ENCODE assay signal across 24 cellular contexts in the genomic region with DNA sequence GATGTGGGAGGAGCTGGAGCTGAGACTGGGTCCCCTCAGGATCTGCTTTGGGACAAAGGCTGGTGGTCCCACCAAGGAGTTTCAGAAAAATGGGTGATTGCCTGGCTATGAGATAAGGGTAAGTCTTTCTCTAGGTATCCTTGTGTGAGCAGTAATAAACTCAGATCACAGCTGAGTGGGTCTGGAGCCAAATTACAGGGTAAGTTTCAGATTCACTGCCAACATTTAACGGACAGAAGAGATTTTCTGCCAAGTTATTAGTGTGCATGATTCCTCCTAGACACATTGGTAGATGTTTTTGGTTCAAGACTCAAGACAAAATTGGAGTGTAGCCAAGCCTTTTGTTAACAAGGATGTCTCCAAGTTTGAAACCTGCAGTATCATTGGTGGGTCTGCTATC. TPM values are rescaled to one million over a fixed set of nuclear protein-coding genes. Genes with fewer than 3 reads are reported as not detected.
A peak's percentile ranks its signal among the peaks of the same experiment; 100 is the strongest.
DNase-seq lines count a peak whose midpoint lies in the region; ATAC-seq, FAIRE-seq and TF ChIP-seq lines count a peak whose summit lies in the region.
"Had no signal": no experiment of that assay in that cellular context is flagged by ENCODE, and none has a peak within 500 bp of the region (broad histone marks: within the 10 kb centered on the region; RNA-seq: fewer than 3 reads in every experiment).

No MANE protein-coding gene starts in this region.

- no peak overlapping the region for H2AFZ ChIP-seq in OCI-LY3 (ENCODE audit: low read depth, low read length)

- peak overlapping the region; percentile 49 for H3K4me2 ChIP-seq in OCI-LY3 (ENCODE audit: low read length)
- H3K4me2 ChIP-seq: GM23338, KMS-11 had no signal

- peaks cover 31% of the 10 kb centered on the region for H3K4me1 ChIP-seq in OCI-LY3 (ENCODE audit: low read length)
- H3K4me1 ChIP-seq: Caco-2 had no signal

- H3K79me2 ChIP-seq in OCI-LY3 (ENCODE audit: low read length): no peaks in the 10 kb centered on the region

- no peaks in the 10 kb centered on the region for H4K20me1 ChIP-seq in OCI-LY3 (ENCODE audit: insufficient read depth, low read length)

- H3K9me3 ChIP-seq in OCI-LY3 (ENCODE audit: insufficient read depth, low read length): peaks cover 23% of the 10 kb centered on the region
- H3K9me3 ChIP-seq: Caco-2 had no signal

- H3K27me3 ChIP-seq in OCI-LY3 (ENCODE audit: low read depth, low read length): no peaks in the 10 kb centered on the region

- H3K27ac ChIP-seq in OCI-LY3 (ENCODE audit: low read length): peak overlapping the region; percentile 57; the same call in 1 of the 2 replicates
- H3K27ac ChIP-seq: C4-2B, HL-60, KMS-11 had no signal

- H3K36me3 Mint-ChIP-seq in stimulated activated naive B cell treated with anti-CD40 and anti-IgM and Interleukin-4, amounts not matched to agents 10 μg/mL and 1 μg/mL and 100 μg/mL, for 72 hours: peaks cover 17 to 22% of the 10 kb centered on the region in 2 donors
- H3K36me3 Mint-ChIP-seq in activated naive CD4-positive, alpha-beta T cell treated with anti-CD3 and anti-CD28 coated beads, Interleukin-2, amount 50 U/mL, for 72 hours: peaks cover 0 to 10% of the 10 kb centered on the region in 2 donors

- no peak overlapping the region for H3K4me3 ChIP-seq in OCI-LY3 (ENCODE audit: low read length)
- H3K4me3 ChIP-seq: GM12878, GM23338 had no signal

- no peak for TF ChIP-seq POLR2A in GM12891 (IDR thresholded peaks at IDR 0.05; ENCODE audit: low read depth, low read length)

- H3K9me3 Mint-ChIP-seq in stimulated activated naive B cell treated with anti-CD40 and anti-IgM and Interleukin-4, amounts not matched to agents 10 μg/mL and 1 μg/mL and 100 μg/mL, for 72 hours: peaks cover 8 to 9% of the 10 kb centered on the region in 2 donors
- H3K9me3 Mint-ChIP-seq in activated naive CD4-positive, alpha-beta T cell treated with anti-CD3 and anti-CD28 coated beads, Interleukin-2, amount 50 U/mL, for 72 hours: peaks cover 6 to 14% of the 10 kb centered on the region in 2 donors

- peaks cover 31 to 51% of the 10 kb centered on the region in 2 donors for H3K4me1 Mint-ChIP-seq in stimulated activated naive B cell treated with anti-CD40 and anti-IgM and Interleukin-4, amounts not matched to agents 10 μg/mL and 1 μg/mL and 100 μg/mL, for 72 hours
- H3K4me1 Mint-ChIP-seq: GM23338 had no signal

- no peak overlapping the region for H3K4me3 Mint-ChIP-seq in stimulated activated naive B cell treated with anti-CD40 and anti-IgM and Interleukin-4, amounts not matched to agents 10 μg/mL and 1 μg/mL and 100 μg/mL, for 72 hours
- H3K4me3 Mint-ChIP-seq: CD4-positive, alpha-beta T cell; GM23338; HFFc6 had no signal

- DNase-seq in GM12891 (ENCODE audit: insufficient read length, low spot score): no peak
- peak; percentile 42 for DNase-seq in NCI-H1105 (lab: John Stamatoyannopoulos, UW)
- DNase-seq in stimulated activated naive B cell treated with anti-CD40 and anti-IgM and Interleukin-4, amounts not matched to agents 10 μg/mL and 1 μg/mL and 100 μg/mL, for 72 hours: no peak
- no peak for DNase-seq in activated naive CD4-positive, alpha-beta T cell treated with anti-CD3 and anti-CD28 coated beads, Interleukin-2, amount 50 U/mL, for 72 hours (ENCODE audit: low spot score in 2 of 2)
- no peak for DNase-seq in activated CD4-positive, alpha-beta T cell treated with anti-CD3 and anti-CD28 coated beads, Interleukin-2, amount 50 U/mL, for 1 hour
- DNase-seq: Caco-2; CD4-positive, alpha-beta T cell; DMS79 treated with DMSO at 0.1 percent for 48 hours; EL; HFFc6 had no signal

- TF ChIP-seq CTCF in OCI-LY3 (IDR thresholded peaks at IDR 0.05; ENCODE audit: low read depth, low read length): no peak

- peak; percentile 65 for ATAC-seq in stimulated activated naive B cell treated with anti-CD40 and anti-IgM and Interleukin-4, amounts not matched to agents 10 μg/mL and 1 μg/mL and 100 μg/mL, for 72 hours (replicated peaks)
- no peak for ATAC-seq in activated naive CD4-positive, alpha-beta T cell treated with anti-CD3 and anti-CD28 coated beads, Interleukin-2, amount 50 U/mL, for 72 hours
- ATAC-seq in HG02840 (IDR thresholded peaks at IDR 0.05; ENCODE audit: low FRiP score, unreplicated experiment): no peak
- ATAC-seq: GM23338, HCT116 had no signal

- H3K27me3 Mint-ChIP-seq in stimulated activated naive B cell treated with anti-CD40 and anti-IgM and Interleukin-4, amounts not matched to agents 10 μg/mL and 1 μg/mL and 100 μg/mL, for 72 hours: no peaks in the 10 kb centered on the region

- peaks cover 27% of the 10 kb centered on the region for H3K36me3 ChIP-seq in OCI-LY3 (replicated peaks; ENCODE audit: low read depth, low read length)

- FAIRE-seq in GM12891 (lab: Jason Lieb, UNC): peak; percentile 52
- FAIRE-seq: D721Med, GM12878, H54 had no signal

- no peak overlapping the region; the same call in 1 of the 2 replicates for H3K9ac ChIP-seq in OCI-LY3 (ENCODE audit: low read length)
- H3K9ac ChIP-seq: KMS-11 had no signal

- no peak overlapping the region for H3K27ac Mint-ChIP-seq in stimulated activated naive B cell treated with anti-CD40 and anti-IgM and Interleukin-4, amounts not matched to agents 10 μg/mL and 1 μg/mL and 100 μg/mL, for 72 hours
- H3K27ac Mint-ChIP-seq in activated naive CD4-positive, alpha-beta T cell treated with anti-CD3 and anti-CD28 coated beads, Interleukin-2, amount 50 U/mL, for 72 hours: no peak overlapping the region
- H3K27ac Mint-ChIP-seq: CD4-positive, alpha-beta T cell; GM23338; HFFc6 had no signal

TF ChIP-seq in GM12891, 5 proteins besides CTCF, POLR2A, EP300 and RAD21:
- no peak for TF ChIP-seq SPI1 (IDR thresholded peaks at IDR 0.05; ENCODE audit: low read depth, low read length)
- TF ChIP-seq POLR2AphosphoS5 (IDR thresholded peaks at IDR 0.05; ENCODE audit: low read depth, low read length): no peak
- TF ChIP-seq POU2F2 (IDR thresholded peaks at IDR 0.05; ENCODE audit: low read depth, low read length): no peak
- no peak for TF ChIP-seq PAX5 (IDR thresholded peaks at IDR 0.05; ENCODE audit: insufficient read depth, low read length, severe bottlenecking)
- TF ChIP-seq TAF1 (IDR thresholded peaks at IDR 0.05; ENCODE audit: low read depth, low read length): no peak
TF ChIP-seq in GM12891: peak in this region for 0.

RNA-seq across cellular contexts. Expression of a gene that starts 7.5 kb away (rescaled TPM):
- not detected for polyA plus RNA-seq in GM12891 (2012; ENCODE audit: low read depth, missing spikeins)
- not detected for total RNA-seq in activated naive CD4-positive, alpha-beta T cell treated with anti-CD3 and anti-CD28 coated beads, Interleukin-2, amount 50 U/mL, for 72 hours
- total RNA-seq: A172; Caco-2; CD4-positive, alpha-beta T cell; G401; GM12878; GM23338; HFFc6; HT1080 had no signal
- polyA plus RNA-seq: BJ, GM12878, GM23338 had no signal

RNA-seq across cellular contexts. Expression of a gene that starts 29.8 kb away (rescaled TPM):
- not detected for polyA plus RNA-seq in GM12891 (2012; ENCODE audit: low read depth, missing spikeins)
- total RNA-seq in activated naive CD4-positive, alpha-beta T cell treated with anti-CD3 and anti-CD28 coated beads, Interleukin-2, amount 50 U/mL, for 72 hours: not detected
- total RNA-seq: A172; Caco-2; CD4-positive, alpha-beta T cell; G401; GM12878; GM23338; HFFc6; HT1080 had no signal
- polyA plus RNA-seq: BJ, GM23338 had no signal

RNA-seq across cellular contexts. Expression of a gene that starts 34.1 kb away (rescaled TPM):
- polyA plus RNA-seq in GM12891 (2012; ENCODE audit: low read depth, missing spikeins): 16.9 TPM
- under 1 TPM; 0.23 to 0.46 TPM for total RNA-seq in activated naive CD4-positive, alpha-beta T cell treated with anti-CD3 and anti-CD28 coated beads, Interleukin-2, amount 50 U/mL, for 72 hours
- total RNA-seq: A172, Caco-2, G401, GM23338, HFFc6, HT1080 had no signal
- polyA plus RNA-seq: BJ, GM23338 had no signal

Comparison
In these comparisons a context has a peak if more than half of its experiments do, and no peak if none do; other contexts are left out.
1. ATAC-seq: peak in stimulated activated naive B cell treated with anti-CD40 and anti-IgM and Interleukin-4, amounts not matched to agents 10 μg/mL and 1 μg/mL and 100 μg/mL, for 72 hours (2 of 2); none in activated naive CD4-positive, alpha-beta T cell treated with anti-CD3 and anti-CD28 coated beads, Interleukin-2, amount 50 U/mL, for 72 hours (0 of 2) and HG02840 (single experiment).